In the genomic region with DNA sequence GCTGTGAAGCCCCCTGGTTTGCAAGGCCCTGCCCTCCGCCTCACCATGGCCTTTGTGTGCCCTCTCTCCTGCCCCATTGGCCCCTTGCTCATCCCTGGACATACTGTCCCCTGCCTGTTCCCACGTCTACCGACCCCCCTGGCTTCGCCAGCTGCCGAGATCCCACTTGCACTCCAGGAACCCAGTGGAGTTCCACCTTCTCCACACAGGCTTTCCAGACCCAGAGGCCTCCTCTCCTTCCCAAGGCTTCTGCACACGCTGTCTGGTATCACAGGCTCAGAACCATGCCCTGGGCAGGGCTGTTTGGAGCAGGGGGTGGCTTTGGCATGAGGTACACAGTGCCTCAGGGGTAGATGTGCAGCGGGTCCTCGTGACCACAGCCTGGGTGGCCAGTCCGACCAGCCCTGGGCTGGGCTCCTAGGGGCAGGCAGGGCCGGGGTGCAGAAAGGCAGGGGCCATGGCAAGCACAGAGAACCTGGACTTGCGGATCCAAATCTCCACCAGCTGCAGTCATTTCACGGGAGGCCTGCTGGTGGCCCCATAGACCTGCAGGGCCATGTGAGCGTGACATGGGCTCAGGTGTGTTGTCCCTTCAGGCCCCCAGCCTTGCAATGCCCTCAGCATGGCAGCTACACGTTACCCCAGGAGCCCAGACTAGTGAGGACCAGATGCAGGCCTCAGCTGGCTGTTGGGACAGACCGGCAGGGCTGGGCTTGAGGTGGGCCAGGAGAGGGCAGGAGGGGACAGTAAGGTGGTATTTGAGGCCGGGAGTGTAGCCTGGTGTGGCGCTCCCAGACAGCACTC, we compare ENCODE assay signal across 9 cellular contexts. TPM values are rescaled to one million over a fixed set of nuclear protein-coding genes. Genes with fewer than 3 reads are reported as not detected.
DNase-seq lines count a peak whose midpoint lies in the region; ATAC-seq and TF ChIP-seq lines count a peak whose summit lies in the region.
"Had no signal": no experiment of that assay in that cellular context is flagged by ENCODE, and none has a peak within 500 bp of the region (broad histone marks: within the 10 kb centered on the region; RNA-seq: fewer than 3 reads in every experiment).

No MANE protein-coding gene starts in this region.

- H3K9me3 ChIP-seq in HCT116 (ENCODE audit: control insufficient read depth in 1 of 2, insufficient read depth in 1 of 2, low read depth in 1 of 2, low read length in 2 of 2): no peaks in the 10 kb centered on the region
- H3K9me3 ChIP-seq in right cardiac atrium (ENCODE audit: control insufficient read depth, low read length): no peaks in the 10 kb centered on the region

- no peaks in the 10 kb centered on the region for H3K27me3 ChIP-seq in HCT116 (ENCODE audit: insufficient read depth, low read length)
- H3K27me3 ChIP-seq in right cardiac atrium (ENCODE audit: control insufficient read depth, insufficient read depth): no peaks in the 10 kb centered on the region

- peak overlapping the region; percentile 93 for H3K27ac Mint-ChIP-seq in activated CD4-positive, alpha-beta memory T cell treated with anti-CD3 and anti-CD28 coated beads, Interleukin-2, amount 10 ng/mL, durations not matched to agents 7 days and 5 days
- H3K27ac Mint-ChIP-seq in stimulated activated naive CD8-positive, alpha-beta T cell treated with anti-CD3 and anti-CD28 coated beads, Interleukin-15, Interleukin-2, amounts not matched to agents 100 ng/mL and 50 ng/mL, for 24 hours: peak overlapping the region; percentile 100

- peaks cover 4 to 19% of the 10 kb centered on the region in 2 experiments for H3K4me1 ChIP-seq in HCT116 (ENCODE audit: control insufficient read depth in 1 of 2, insufficient read depth in 2 of 2, low read length in 2 of 2)
- peaks cover 50% of the 10 kb centered on the region for H3K4me1 ChIP-seq in right cardiac atrium (ENCODE audit: control insufficient read depth, insufficient read depth, low read length)

- DNase-seq in HCT116 (ENCODE audit: low read depth, low spot score) (no peak), right cardiac atrium (peak; percentile 13 to 56 (median 42)), DMS79 (lab: John Stamatoyannopoulos, UW) (no peak), pons (ENCODE audit: low spot score) (no peak)
- DNase-seq in activated CD4-positive, alpha-beta memory T cell treated with anti-CD3 and anti-CD28 coated beads, Interleukin-2, amount 10 ng/mL, durations not matched to agents 7 days and 5 days: no peak
- DNase-seq: hippocampal formation had no signal

- H3K27ac ChIP-seq in HCT116 (ENCODE audit: low read depth, low read length) (peak overlapping the region; percentile 12; the same call in 1 of the 2 replicates), right cardiac atrium (ENCODE audit: low read length) (peak overlapping the region; percentile 49)

- RAD21 ChIA-PET in HCT116 (lab: Charles Lee; ENCODE audit: low non-redundant PET in 1 of 2, low total read pairs in 2 of 2, uncharacterized antibody in 2 of 2, unreplicated experiment in 2 of 2): no interaction called here

- H3K79me2 ChIP-seq in HCT116 (ENCODE audit: insufficient read depth, low read length): peaks cover 77% of the 10 kb centered on the region

- H4K20me1 ChIP-seq in HCT116 (ENCODE audit: insufficient read depth): no peaks in the 10 kb centered on the region

- TF ChIP-seq RAD21 in HCT116 (IDR thresholded peaks at IDR 0.05; ENCODE audit: low read depth): no peak

- H3K4me3 Mint-ChIP-seq in activated CD4-positive, alpha-beta memory T cell treated with anti-CD3 and anti-CD28 coated beads, Interleukin-2, amount 10 ng/mL, durations not matched to agents 7 days and 5 days: peak overlapping the region; percentile 59
- H3K4me3 Mint-ChIP-seq in stimulated activated naive CD8-positive, alpha-beta T cell treated with anti-CD3 and anti-CD28 coated beads, Interleukin-15, Interleukin-2, amounts not matched to agents 100 ng/mL and 50 ng/mL, for 24 hours: peak overlapping the region; percentile 84

- 78% methylated on average over 17 of the region's 17 CpGs for WGBS in right cardiac atrium

- H2AFZ ChIP-seq in HCT116 (ENCODE audit: low read depth, low read length, poor library complexity, severe bottlenecking): no peak overlapping the region

- no peak overlapping the region for H3K4me2 ChIP-seq in HCT116 (ENCODE audit: low read length)

- TF ChIP-seq CTCF in HCT116 (IDR thresholded peaks at IDR 0.05 in 2 of 3, conservative IDR thresholded peaks at IDR 0.05 in 1 of 3; ENCODE audit: borderline replicate concordance in 1 of 3, insufficient read depth in 1 of 3, low read depth in 2 of 3, low read length in 2 of 3): no peak

- H3K36me3 ChIP-seq in HCT116 (ENCODE audit: control insufficient read depth in 1 of 2, insufficient read depth in 2 of 2, low read length in 2 of 2): peaks cover 9 to 16% of the 10 kb centered on the region in 2 experiments; a peak in 3 of 4 replicates

- H3K27me3 Mint-ChIP-seq in activated CD4-positive, alpha-beta memory T cell treated with anti-CD3 and anti-CD28 coated beads, Interleukin-2, amount 10 ng/mL, durations not matched to agents 7 days and 5 days: no peaks in the 10 kb centered on the region
- H3K27me3 Mint-ChIP-seq in stimulated activated naive CD8-positive, alpha-beta T cell treated with anti-CD3 and anti-CD28 coated beads, Interleukin-15, Interleukin-2, amounts not matched to agents 100 ng/mL and 50 ng/mL, for 24 hours: no peaks in the 10 kb centered on the region

- H3K4me1 Mint-ChIP-seq in activated CD4-positive, alpha-beta memory T cell treated with anti-CD3 and anti-CD28 coated beads, Interleukin-2, amount 10 ng/mL, durations not matched to agents 7 days and 5 days: peaks cover 93% of the 10 kb centered on the region
- peaks cover 99% of the 10 kb centered on the region for H3K4me1 Mint-ChIP-seq in stimulated activated naive CD8-positive, alpha-beta T cell treated with anti-CD3 and anti-CD28 coated beads, Interleukin-15, Interleukin-2, amounts not matched to agents 100 ng/mL and 50 ng/mL, for 24 hours (ENCODE audit: low read depth)

- BruUV-seq in HCT116 (replicated peaks; lab: Mats Ljungman, UMichigan): no TSS peak

- H3K9me2 ChIP-seq in HCT116 (ENCODE audit: insufficient read depth): no peaks in the 10 kb centered on the region

- no peak overlapping the region for H3K4me3 ChIP-seq in HCT116 (replicated peaks in 1 of 2; ENCODE audit: low read depth in 1 of 2, low read length in 2 of 2)
- H3K4me3 ChIP-seq in right cardiac atrium (ENCODE audit: low read length): no peak overlapping the region

- H3K9me3 Mint-ChIP-seq in activated CD4-positive, alpha-beta memory T cell treated with anti-CD3 and anti-CD28 coated beads, Interleukin-2, amount 10 ng/mL, durations not matched to agents 7 days and 5 days: no peaks in the 10 kb centered on the region
- no peaks in the 10 kb centered on the region for H3K9me3 Mint-ChIP-seq in stimulated activated naive CD8-positive, alpha-beta T cell treated with anti-CD3 and anti-CD28 coated beads, Interleukin-15, Interleukin-2, amounts not matched to agents 100 ng/mL and 50 ng/mL, for 24 hours

- intact Hi-C loops in HCT116 (cut with micrococcal nuclease) (no loop called here), right cardiac atrium (cut with DNase I) (no loop called here)

- ATAC-seq in HCT116 (no peak), right cardiac atrium (no peak), HG02973 (IDR thresholded peaks at IDR 0.05; ENCODE audit: unreplicated experiment) (no peak), HG02840 (IDR thresholded peaks at IDR 0.05; ENCODE audit: low FRiP score, unreplicated experiment) (no peak)

- peaks cover 74% of the 10 kb centered on the region for H3K36me3 Mint-ChIP-seq in activated CD4-positive, alpha-beta memory T cell treated with anti-CD3 and anti-CD28 coated beads, Interleukin-2, amount 10 ng/mL, durations not matched to agents 7 days and 5 days (ENCODE audit: low read depth)
- H3K36me3 Mint-ChIP-seq in stimulated activated naive CD8-positive, alpha-beta T cell treated with anti-CD3 and anti-CD28 coated beads, Interleukin-15, Interleukin-2, amounts not matched to agents 100 ng/mL and 50 ng/mL, for 24 hours (ENCODE audit: low read depth): peaks cover 31% of the 10 kb centered on the region

- no peak overlapping the region for H3K9ac ChIP-seq in HCT116 (ENCODE audit: low read length)

- POLR2A ChIA-PET in HCT116 (lab: Charles Lee): no interaction called here
- POLR2A ChIA-PET in activated CD4-positive, alpha-beta memory T cell treated with anti-CD3 and anti-CD28 coated beads, Interleukin-2, amount 10 ng/mL, durations not matched to agents 7 days and 5 days (lab: Charles Lee): interaction anchor here (1.0 to 14.4 kb wide), 4 partner anchors 12 to 128 kb away, joined by 5 to 494 read pairs (median 12); partner anchors contain the start of genes ANKRD13D, SSH3 and TBC1D10C

- TF ChIP-seq POLR2A in HCT116 (IDR thresholded peaks at IDR 0.05; ENCODE audit: borderline replicate concordance, extremely low read depth, insufficient read depth, insufficient read length): no peak

- CTCF ChIA-PET in HCT116 (lab: Charles Lee): no interaction called here
- CTCF ChIA-PET in activated CD4-positive, alpha-beta memory T cell treated with anti-CD3 and anti-CD28 coated beads, Interleukin-2, amount 10 ng/mL, durations not matched to agents 7 days and 5 days (lab: Charles Lee): interaction anchor here (1.0 to 3.1 kb wide), 2 partner anchors 8 to 42 kb away, joined by 3 to 19 read pairs; partner anchors contain the start of gene GRK2

TF ChIP-seq in HCT116, 20 proteins besides CTCF, POLR2A, EP300 and RAD21 (continues in another document):
- no peak for TF ChIP-seq ZNF274 (IDR thresholded peaks at IDR 0.05; ENCODE audit: low read depth, low read length)
- no peak for TF ChIP-seq ELF1 (IDR thresholded peaks at IDR 0.05; ENCODE audit: borderline replicate concordance, low read depth)
- TF ChIP-seq, protein P1, sequence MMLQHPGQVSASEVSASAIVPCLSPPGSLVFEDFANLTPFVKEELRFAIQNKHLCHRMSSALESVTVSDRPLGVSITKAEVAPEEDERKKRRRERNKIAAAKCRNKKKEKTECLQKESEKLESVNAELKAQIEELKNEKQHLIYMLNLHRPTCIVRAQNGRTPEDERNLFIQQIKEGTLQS (IDR thresholded peaks at IDR 0.05): no peak

RNA-seq across cellular contexts. Expression of gene GRK2, which starts 9.5 kb away (rescaled TPM):
- total RNA-seq in HCT116 (2021; ENCODE audit: unreplicated experiment): 83.0 TPM
- polyA plus RNA-seq in HCT116 (2012): 94.4 and 117 TPM in 2 replicates
- 100 to 1,000 TPM; 333 to 338 TPM for total RNA-seq in activated CD4-positive, alpha-beta memory T cell treated with anti-CD3 and anti-CD28 coated beads, Interleukin-2, amount 10 ng/mL, durations not matched to agents 7 days and 5 days
- total RNA-seq in right cardiac atrium: 10 to 100 TPM; 50.4 to 56.5 (median 52.5) TPM
- 56.6 TPM for polyA plus RNA-seq in right cardiac atrium

RNA-seq across cellular contexts. Expression of gene ANKRD13D, which starts 13.3 kb away (rescaled TPM):
- 61.1 TPM for total RNA-seq in HCT116 (2021; ENCODE audit: unreplicated experiment)
- 31.8 and 36.8 TPM in 2 replicates for polyA plus RNA-seq in HCT116 (2012)
- total RNA-seq in activated CD4-positive, alpha-beta memory T cell treated with anti-CD3 and anti-CD28 coated beads, Interleukin-2, amount 10 ng/mL, durations not matched to agents 7 days and 5 days: 100 to 1,000 TPM; 157 to 163 TPM
- total RNA-seq in right cardiac atrium: 10 to 100 TPM; 20.0 to 25.3 (median 22.8) TPM
- polyA plus RNA-seq in right cardiac atrium: 18.0 TPM

RNA-seq across cellular contexts. Expression of gene SSH3, which starts 27.5 kb away (rescaled TPM):
- total RNA-seq in HCT116 (2021; ENCODE audit: unreplicated experiment): 57.8 TPM
- 49.4 and 55.1 TPM in 2 replicates for polyA plus RNA-seq in HCT116 (2012)
- 10 to 100 TPM; 15.4 to 19.0 TPM for total RNA-seq in activated CD4-positive, alpha-beta memory T cell treated with anti-CD3 and anti-CD28 coated beads, Interleukin-2, amount 10 ng/mL, durations not matched to agents 7 days and 5 days
- total RNA-seq in right cardiac atrium: 10 to 100 TPM; 23.9 to 25.9 (median 25.1) TPM
- 14.9 TPM for polyA plus RNA-seq in right cardiac atrium

Comparison
In these comparisons a context has a peak if more than half of its experiments do, and no peak if none do; other contexts are left out.
1. DNase-seq: peak in right cardiac atrium (3 of 3); none in HCT116 (single experiment), activated CD4-positive, alpha-beta memory T cell treated with anti-CD3 and anti-CD28 coated beads, Interleukin-2, amount 10 ng/mL, durations not matched to agents 7 days and 5 days (single experiment), DMS79 (single experiment) and pons (single experiment).